8 cellular contexts compared by ENCODE assay signal in genomic region chr18:58194028-58194427, GRCh38.
DNase-seq lines count a peak whose midpoint lies in the region; ATAC-seq and TF ChIP-seq lines count a peak whose summit lies in the region.
"Had no signal": no experiment of that assay in that cellular context is flagged by ENCODE, and none has a peak within 500 bp of the region (broad histone marks: within the 10 kb centered on the region; RNA-seq: fewer than 3 reads in every experiment).

No MANE protein-coding gene starts in this region.

- DNase-seq in NCI-H1092 treated with DMSO at 0.1 percent for 48 hours (lab: John Stamatoyannopoulos, UW) (peak; percentile 15), fibroblast of the aortic adventitia (ENCODE audit: low read depth) (no peak), progenitor cell of endocrine pancreas (ENCODE audit: low spot score, unreplicated experiment) (no peak), NCI-H1694 treated with DMSO at 0.1 percent for 48 hours (lab: John Stamatoyannopoulos, UW) (no peak)

- peaks cover 8% of the 10 kb centered on the region for H3K27me3 Mint-ChIP-seq in progenitor cell of endocrine pancreas

- H3K27ac Mint-ChIP-seq in progenitor cell of endocrine pancreas = peak overlapping the region; percentile 1

- no peaks in the 10 kb centered on the region for H3K36me3 Mint-ChIP-seq in progenitor cell of endocrine pancreas (ENCODE audit: insufficient read depth)

- no peak for ATAC-seq in HG02571 (IDR thresholded peaks at IDR 0.05; ENCODE audit: unreplicated experiment)
- ATAC-seq in GM21786 (IDR thresholded peaks at IDR 0.05; ENCODE audit: unreplicated experiment) = no peak

- peaks cover 29% of the 10 kb centered on the region for H3K4me1 Mint-ChIP-seq in progenitor cell of endocrine pancreas (ENCODE audit: low read depth)

- TF ChIP-seq CTCF in GM12873 (IDR thresholded peaks at IDR 0.05; ENCODE audit: insufficient read depth, low read depth, low read length, missing control alignments) (peak; percentile 35), fibroblast of the aortic adventitia (IDR thresholded peaks at IDR 0.05; ENCODE audit: insufficient read depth, low read length) (peak; percentile 42), progenitor cell of endocrine pancreas (IDR thresholded peaks at IDR 0.05; ENCODE audit: unreplicated experiment) (peak; percentile 61)

- no peaks in the 10 kb centered on the region for H3K9me3 Mint-ChIP-seq in progenitor cell of endocrine pancreas (ENCODE audit: low read depth)

- H3K4me3 Mint-ChIP-seq in progenitor cell of endocrine pancreas (ENCODE audit: low read depth) = no peak overlapping the region

- no peak overlapping the region for H3K4me3 ChIP-seq in fibroblast of the aortic adventitia (ENCODE audit: low read depth, low read length)
- H3K4me3 ChIP-seq: breast epithelium had no signal
